10 cellular contexts compared by ENCODE assay signal in the genomic region with DNA sequence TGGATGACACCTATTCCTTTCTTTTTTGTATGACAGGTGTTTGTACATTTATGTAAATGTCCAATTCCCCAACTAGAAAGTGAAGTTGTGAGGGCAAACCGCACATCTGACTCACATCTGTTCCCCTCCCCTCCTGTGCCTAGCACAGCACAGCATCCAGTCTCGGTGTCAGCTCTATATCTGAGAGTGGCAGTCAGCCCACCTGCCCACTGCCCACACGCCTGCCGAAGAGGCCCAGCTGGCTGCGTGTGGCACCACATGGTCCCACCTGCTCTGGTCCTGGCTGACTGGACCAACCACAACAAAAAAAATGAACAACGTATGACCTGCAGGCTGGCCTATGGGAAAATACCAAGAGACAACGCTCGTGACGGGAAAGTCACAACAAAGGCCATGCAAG.
DNase-seq lines count a peak whose midpoint lies in the region; ATAC-seq, FAIRE-seq and TF ChIP-seq lines count a peak whose summit lies in the region.
"Had no signal": no experiment of that assay in that cellular context is flagged by ENCODE, and none has a peak within 500 bp of the region (broad histone marks: within the 10 kb centered on the region; RNA-seq: fewer than 3 reads in every experiment).

No MANE protein-coding gene starts in this region.

- no peaks in the 10 kb centered on the region for H3K9me3 ChIP-seq in CD4-positive, CD25-positive, alpha-beta regulatory T cell (ENCODE audit: control insufficient read depth in 2 of 2, low read length in 2 of 2)
- H3K9me3 ChIP-seq: neutrophil had no signal

- no peak overlapping the region for H3K4me3 ChIP-seq in CD4-positive, CD25-positive, alpha-beta regulatory T cell (ENCODE audit: low read depth, low read length)

- no peaks in the 10 kb centered on the region for H3K4me1 ChIP-seq in CD4-positive, CD25-positive, alpha-beta regulatory T cell (ENCODE audit: control insufficient read depth, insufficient read depth, low read length, poor library complexity, severe bottlenecking)

- H3K27me3 ChIP-seq in CD4-positive, CD25-positive, alpha-beta regulatory T cell (ENCODE audit: control insufficient read depth, insufficient read depth, low read length) = no peaks in the 10 kb centered on the region
- H3K27me3 ChIP-seq: neutrophil had no signal

- peaks cover 0 to 26% (median 11%) of the 10 kb centered on the region in 4 donors for H3K4me1 Mint-ChIP-seq in CD4-positive, CD25-positive, alpha-beta regulatory T cell
- peaks cover 35% of the 10 kb centered on the region for H3K4me1 Mint-ChIP-seq in endothelial cell (ENCODE audit: unreplicated experiment)

- no peaks in the 10 kb centered on the region for H3K36me3 Mint-ChIP-seq in CD4-positive, CD25-positive, alpha-beta regulatory T cell
- H3K36me3 Mint-ChIP-seq in endothelial cell (ENCODE audit: low read depth, unreplicated experiment) = peaks cover 19% of the 10 kb centered on the region

- DNase-seq in CD4-positive, CD25-positive, alpha-beta regulatory T cell = peak in 1 of 3 donors; percentile 28
- DNase-seq in GM19239 (ENCODE audit: insufficient read length, low spot score) (peak; percentile 34), endothelial cell (ENCODE audit: low spot score) (no peak), left lobe of liver (ENCODE audit: low spot score) (no peak), NCI-H82 (lab: John Stamatoyannopoulos, UW) (no peak), NCI-H2171 treated with DMSO at 0.1 percent for 48 hours (lab: John Stamatoyannopoulos, UW) (no peak), foreskin melanocyte (no peak)

- peak; percentile 85 for FAIRE-seq in GM19239 (lab: Jason Lieb, UNC)

- H3K27ac ChIP-seq in CD4-positive, CD25-positive, alpha-beta regulatory T cell (ENCODE audit: insufficient read depth, low read length, poor library complexity, severe bottlenecking) = no peak overlapping the region
- H3K27ac ChIP-seq: neutrophil had no signal

- H3K27me3 Mint-ChIP-seq in CD4-positive, CD25-positive, alpha-beta regulatory T cell = no peaks in the 10 kb centered on the region
- H3K27me3 Mint-ChIP-seq in endothelial cell (ENCODE audit: unreplicated experiment) = peaks cover 7% of the 10 kb centered on the region
- H3K27me3 Mint-ChIP-seq: dendritic cell treated with granulocyte-macrophage colony-stimulating factor and Interleukin-4, amounts not matched to agents 40 ng/mL and 50 ng/mL, for 4 days had no signal

- peak; percentile 62 to 66 for ATAC-seq in CD4-positive, CD25-positive, alpha-beta regulatory T cell (ENCODE audit: low read depth in 2 of 2)
- ATAC-seq in HG03066 (IDR thresholded peaks at IDR 0.05; ENCODE audit: low read depth, unreplicated experiment) = peak; percentile 78
- no peak for ATAC-seq in left lobe of liver

- no peak for TF ChIP-seq CTCF in endothelial cell (IDR thresholded peaks at IDR 0.05; ENCODE audit: unreplicated experiment)

- peak overlapping the region; percentile 49 to 75 (median 61) for H3K27ac Mint-ChIP-seq in CD4-positive, CD25-positive, alpha-beta regulatory T cell
- H3K27ac Mint-ChIP-seq in endothelial cell (ENCODE audit: unreplicated experiment) = peak overlapping the region; percentile 0
- H3K27ac Mint-ChIP-seq: dendritic cell treated with granulocyte-macrophage colony-stimulating factor and Interleukin-4, amounts not matched to agents 40 ng/mL and 50 ng/mL, for 4 days had no signal

- H3K9me3 Mint-ChIP-seq in CD4-positive, CD25-positive, alpha-beta regulatory T cell = no peaks in the 10 kb centered on the region
- H3K9me3 Mint-ChIP-seq in endothelial cell (ENCODE audit: unreplicated experiment) = no peaks in the 10 kb centered on the region
- H3K9me3 Mint-ChIP-seq: dendritic cell treated with granulocyte-macrophage colony-stimulating factor and Interleukin-4, amounts not matched to agents 40 ng/mL and 50 ng/mL, for 4 days had no signal

- H3K36me3 ChIP-seq in CD4-positive, CD25-positive, alpha-beta regulatory T cell (ENCODE audit: control insufficient read depth, insufficient read depth, low read length) = no peaks in the 10 kb centered on the region
- H3K36me3 ChIP-seq: neutrophil had no signal

- no peak overlapping the region for H3K4me3 Mint-ChIP-seq in CD4-positive, CD25-positive, alpha-beta regulatory T cell
- peak overlapping the region; percentile 29 for H3K4me3 Mint-ChIP-seq in endothelial cell (ENCODE audit: unreplicated experiment)
- H3K4me3 Mint-ChIP-seq: dendritic cell treated with granulocyte-macrophage colony-stimulating factor and Interleukin-4, amounts not matched to agents 40 ng/mL and 50 ng/mL, for 4 days had no signal
